14 cellular contexts compared by ENCODE assay signal in the genomic region with DNA sequence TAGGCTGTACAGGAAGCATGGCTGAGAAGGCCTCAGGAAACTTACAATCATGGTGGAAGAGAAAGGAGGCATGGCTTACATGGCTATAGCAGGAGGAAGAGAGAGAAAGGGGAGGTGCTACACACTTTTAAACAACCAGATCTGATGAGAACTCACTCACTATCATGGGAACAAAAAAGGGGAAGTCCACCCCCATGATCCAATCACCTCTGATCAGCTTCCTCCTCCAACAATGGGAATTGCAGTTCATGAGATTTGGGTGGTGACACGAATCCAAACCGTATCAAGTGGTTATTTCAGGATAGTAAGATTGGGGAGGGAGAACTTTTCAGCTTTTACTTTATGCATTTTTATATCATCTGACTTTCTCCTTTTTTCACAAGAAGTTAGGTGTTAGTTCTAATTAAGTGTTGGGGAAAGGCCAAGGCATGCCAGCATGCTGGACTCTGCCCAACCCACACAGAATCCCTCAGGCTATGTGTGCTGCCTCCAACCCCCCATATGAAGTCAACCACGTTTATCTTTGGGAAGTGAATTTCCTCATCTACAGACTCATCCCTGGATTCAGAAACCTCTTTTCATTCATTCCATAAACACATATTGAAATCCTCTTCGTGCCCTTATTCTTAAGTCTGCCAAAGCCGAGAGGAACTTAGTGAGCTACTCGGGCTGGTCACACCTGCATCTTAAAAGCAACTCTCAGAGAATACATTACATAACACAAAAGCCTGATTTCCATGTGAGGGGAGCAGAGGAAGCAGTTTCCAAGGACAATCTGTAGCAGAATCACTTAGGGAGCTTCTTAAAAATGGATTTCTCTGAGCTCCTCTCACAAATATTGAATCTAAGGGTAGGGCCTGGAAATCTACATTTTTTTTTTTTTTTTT. TPM values are rescaled to one million over a fixed set of nuclear protein-coding genes. Genes with fewer than 3 reads are reported as not detected.
"Had no signal": no experiment of that assay in that cellular context is flagged by ENCODE, and none has a peak within 500 bp of the region (broad histone marks: within the 10 kb centered on the region; RNA-seq: fewer than 3 reads in every experiment).

No MANE protein-coding gene starts in this region.

- DNase-seq: activated naive CD4-positive, alpha-beta T cell treated with Interleukin-2 at 50 U/mL for 16 hours; dermis blood vessel endothelial cell; erythroblast; heart right ventricle; naive thymus-derived CD8-positive, alpha-beta T cell; stimulated activated CD4-positive, alpha-beta T cell treated with anti-CD3 and anti-CD28 coated beads, Interleukin-15, amount 100 ng/mL, for 24 hours; stimulated activated CD4-positive, alpha-beta T cell treated with anti-CD3 and anti-CD28 coated beads, Interleukin-4, amount 100 ng/mL, for 1 hour; stimulated activated naive B cell treated with anti-CD40 and anti-IgM and Interleukin-4, amounts not matched to agents 10 μg/mL and 1 μg/mL and 100 μg/mL, for 72 hours; substantia nigra; trophoblast cell had no signal

- ATAC-seq: gastroesophageal sphincter; heart right ventricle; naive thymus-derived CD8-positive, alpha-beta T cell; stimulated activated naive B cell treated with anti-CD40 and anti-IgM and Interleukin-4, amounts not matched to agents 10 μg/mL and 1 μg/mL and 100 μg/mL, for 72 hours had no signal

- H3K4me3 ChIP-seq: gastroesophageal sphincter, heart right ventricle, right atrium auricular region, skin epidermis had no signal

RNA-seq across cellular contexts. Expression of a gene that starts 16.7 kb away (rescaled TPM):
- total RNA-seq: chondrocyte had no signal
